1 cellular context compared by ENCODE assay signal in the genomic region with DNA sequence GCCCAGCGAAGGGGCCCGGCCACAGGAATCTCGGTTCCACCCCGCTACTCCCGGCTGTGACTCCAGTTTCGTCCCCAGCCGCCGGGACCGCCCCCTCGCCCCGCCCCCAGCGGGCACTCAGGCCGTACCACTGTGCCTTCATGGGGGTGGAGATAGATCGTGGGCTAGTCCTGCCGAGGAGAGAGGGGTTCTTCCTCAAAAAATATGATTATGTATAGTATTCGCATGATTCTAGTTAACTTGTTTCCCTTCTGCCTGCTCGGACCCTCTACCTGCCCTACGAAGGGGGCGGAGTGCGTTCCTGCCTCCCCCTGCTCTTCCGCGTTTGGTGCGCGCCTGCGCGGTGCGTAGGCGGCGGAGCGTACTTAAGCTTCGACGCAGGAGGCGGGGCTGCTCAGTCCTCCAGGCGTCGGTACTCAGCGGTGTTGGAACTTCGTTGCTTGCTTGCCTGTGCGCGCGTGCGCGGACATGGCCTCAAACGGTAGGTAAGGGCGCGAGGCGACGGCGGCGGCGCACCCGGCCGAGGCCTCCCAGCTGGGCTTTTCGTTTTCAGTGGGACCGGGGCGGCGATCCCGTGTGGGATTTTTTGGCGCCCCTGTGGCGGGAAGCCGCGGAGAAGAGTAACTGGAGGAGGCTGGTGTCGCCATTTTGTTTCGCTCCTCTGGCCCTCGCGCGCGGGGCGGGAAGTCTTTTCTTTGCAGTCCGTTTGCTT.
A peak's percentile ranks its signal among the peaks of the same experiment; 100 is the strongest.
TF ChIP-seq lines count a peak whose summit lies in the region.

FUS (plus strand) TSS at position 393 of the 712 bp plus-strand sequence; CDS start at position 469, 76 bp downstream.

TF ChIP-seq in HepG2, 621 proteins besides CTCF, POLR2A, EP300 and RAD21 (continued from another document and continues in another):
- TF ChIP-seq ZNF318 (CRISPR knock-in tag; IDR thresholded peaks at IDR 0.05), result no peak
- peak; percentile 84 for TF ChIP-seq ZNF235 (CRISPR knock-in tag; IDR thresholded peaks at IDR 0.05; ENCODE audit: borderline replicate concordance)
- TF ChIP-seq ZNF414 (CRISPR knock-in tag; IDR thresholded peaks at IDR 0.05), result no peak; the same call in 1 of the 2 replicates
- TF ChIP-seq ZNF432 (CRISPR knock-in tag; IDR thresholded peaks at IDR 0.05; ENCODE audit: borderline replicate concordance), result no peak; the same call in 1 of the 2 replicates
- TF ChIP-seq ELF4 (CRISPR knock-in tag; IDR thresholded peaks at IDR 0.05; ENCODE audit: borderline replicate concordance), result peak; percentile 70; the same call in 1 of the 2 replicates
- peak; percentile 98 for TF ChIP-seq ZNF543 (CRISPR knock-in tag; IDR thresholded peaks at IDR 0.05)
- peak; percentile 14; the same call in 1 of the 2 replicates for TF ChIP-seq ZNF605 (CRISPR knock-in tag; IDR thresholded peaks at IDR 0.05)
- TF ChIP-seq, protein P1, sequence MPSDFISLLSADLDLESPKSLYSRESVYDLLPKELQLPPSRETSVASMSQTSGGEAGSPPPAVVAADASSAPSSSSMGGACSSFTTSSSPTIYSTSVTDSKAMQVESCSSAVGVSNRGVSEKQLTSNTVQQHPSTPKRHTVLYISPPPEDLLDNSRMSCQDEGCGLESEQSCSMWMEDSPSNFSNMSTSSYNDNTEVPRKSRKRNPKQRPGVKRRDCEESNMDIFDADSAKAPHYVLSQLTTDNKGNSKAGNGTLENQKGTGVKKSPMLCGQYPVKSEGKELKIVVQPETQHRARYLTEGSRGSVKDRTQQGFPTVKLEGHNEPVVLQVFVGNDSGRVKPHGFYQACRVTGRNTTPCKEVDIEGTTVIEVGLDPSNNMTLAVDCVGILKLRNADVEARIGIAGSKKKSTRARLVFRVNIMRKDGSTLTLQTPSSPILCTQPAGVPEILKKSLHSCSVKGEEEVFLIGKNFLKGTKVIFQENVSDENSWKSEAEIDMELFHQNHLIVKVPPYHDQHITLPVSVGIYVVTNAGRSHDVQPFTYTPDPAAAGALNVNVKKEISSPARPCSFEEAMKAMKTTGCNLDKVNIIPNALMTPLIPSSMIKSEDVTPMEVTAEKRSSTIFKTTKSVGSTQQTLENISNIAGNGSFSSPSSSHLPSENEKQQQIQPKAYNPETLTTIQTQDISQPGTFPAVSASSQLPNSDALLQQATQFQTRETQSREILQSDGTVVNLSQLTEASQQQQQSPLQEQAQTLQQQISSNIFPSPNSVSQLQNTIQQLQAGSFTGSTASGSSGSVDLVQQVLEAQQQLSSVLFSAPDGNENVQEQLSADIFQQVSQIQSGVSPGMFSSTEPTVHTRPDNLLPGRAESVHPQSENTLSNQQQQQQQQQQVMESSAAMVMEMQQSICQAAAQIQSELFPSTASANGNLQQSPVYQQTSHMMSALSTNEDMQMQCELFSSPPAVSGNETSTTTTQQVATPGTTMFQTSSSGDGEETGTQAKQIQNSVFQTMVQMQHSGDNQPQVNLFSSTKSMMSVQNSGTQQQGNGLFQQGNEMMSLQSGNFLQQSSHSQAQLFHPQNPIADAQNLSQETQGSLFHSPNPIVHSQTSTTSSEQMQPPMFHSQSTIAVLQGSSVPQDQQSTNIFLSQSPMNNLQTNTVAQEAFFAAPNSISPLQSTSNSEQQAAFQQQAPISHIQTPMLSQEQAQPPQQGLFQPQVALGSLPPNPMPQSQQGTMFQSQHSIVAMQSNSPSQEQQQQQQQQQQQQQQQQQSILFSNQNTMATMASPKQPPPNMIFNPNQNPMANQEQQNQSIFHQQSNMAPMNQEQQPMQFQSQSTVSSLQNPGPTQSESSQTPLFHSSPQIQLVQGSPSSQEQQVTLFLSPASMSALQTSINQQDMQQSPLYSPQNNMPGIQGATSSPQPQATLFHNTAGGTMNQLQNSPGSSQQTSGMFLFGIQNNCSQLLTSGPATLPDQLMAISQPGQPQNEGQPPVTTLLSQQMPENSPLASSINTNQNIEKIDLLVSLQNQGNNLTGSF (CRISPR knock-in tag; IDR thresholded peaks at IDR 0.05), result 0 out of 2 replicates have a peak, but pooled peaks have one; percentile 67
- no peak for TF ChIP-seq ZNF646 (CRISPR knock-in tag; IDR thresholded peaks at IDR 0.05)
- TF ChIP-seq, protein P2, sequence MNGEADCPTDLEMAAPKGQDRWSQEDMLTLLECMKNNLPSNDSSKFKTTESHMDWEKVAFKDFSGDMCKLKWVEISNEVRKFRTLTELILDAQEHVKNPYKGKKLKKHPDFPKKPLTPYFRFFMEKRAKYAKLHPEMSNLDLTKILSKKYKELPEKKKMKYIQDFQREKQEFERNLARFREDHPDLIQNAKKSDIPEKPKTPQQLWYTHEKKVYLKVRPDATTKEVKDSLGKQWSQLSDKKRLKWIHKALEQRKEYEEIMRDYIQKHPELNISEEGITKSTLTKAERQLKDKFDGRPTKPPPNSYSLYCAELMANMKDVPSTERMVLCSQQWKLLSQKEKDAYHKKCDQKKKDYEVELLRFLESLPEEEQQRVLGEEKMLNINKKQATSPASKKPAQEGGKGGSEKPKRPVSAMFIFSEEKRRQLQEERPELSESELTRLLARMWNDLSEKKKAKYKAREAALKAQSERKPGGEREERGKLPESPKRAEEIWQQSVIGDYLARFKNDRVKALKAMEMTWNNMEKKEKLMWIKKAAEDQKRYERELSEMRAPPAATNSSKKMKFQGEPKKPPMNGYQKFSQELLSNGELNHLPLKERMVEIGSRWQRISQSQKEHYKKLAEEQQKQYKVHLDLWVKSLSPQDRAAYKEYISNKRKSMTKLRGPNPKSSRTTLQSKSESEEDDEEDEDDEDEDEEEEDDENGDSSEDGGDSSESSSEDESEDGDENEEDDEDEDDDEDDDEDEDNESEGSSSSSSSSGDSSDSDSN (CRISPR knock-in tag; IDR thresholded peaks at IDR 0.05), result peak; percentile 88
- TF ChIP-seq STAT5B (CRISPR knock-in tag; IDR thresholded peaks at IDR 0.05), result peak; percentile 97
- peak; percentile 96 for TF ChIP-seq ZNF703 (CRISPR knock-in tag; IDR thresholded peaks at IDR 0.05; ENCODE audit: borderline replicate concordance)
- TF ChIP-seq THRA (CRISPR knock-in tag; IDR thresholded peaks at IDR 0.05; ENCODE audit: borderline replicate concordance), result peak; percentile 83
- peak; percentile 94 for TF ChIP-seq ZNF678 (CRISPR knock-in tag; IDR thresholded peaks at IDR 0.05)
- peak; percentile 99 for TF ChIP-seq ZNF792 (CRISPR knock-in tag; IDR thresholded peaks at IDR 0.05)
- TF ChIP-seq ZSCAN12 (CRISPR knock-in tag; IDR thresholded peaks at IDR 0.05), result peak; percentile 63
